ENCODE assay signal across 35 cellular contexts in genomic region chr12:122144885-122145284, GRCh38. TPM values are rescaled to one million over a fixed set of nuclear protein-coding genes. Genes with fewer than 3 reads are reported as not detected.
"Had no signal": no experiment of that assay in that cellular context is flagged by ENCODE, and none has a peak within 500 bp of the region (broad histone marks: within the 10 kb centered on the region; RNA-seq: fewer than 3 reads in every experiment).

No MANE protein-coding gene starts in this region.

- H3K27ac Mint-ChIP-seq: endodermal cell, nephron had no signal

- H3K79me2 ChIP-seq: hepatocyte had no signal

- H3K36me3 ChIP-seq: neural progenitor cell, ovary had no signal

- H3K4me3 Mint-ChIP-seq: endodermal cell; naive thymus-derived CD4-positive, alpha-beta T cell; nephron; neural progenitor cell; stimulated activated naive CD8-positive, alpha-beta T cell treated with anti-CD3 and anti-CD28 coated beads, Interleukin-15, amount 100 ng/mL, for 72 hours had no signal

- H3K4me3 ChIP-seq: dorsolateral prefrontal cortex, gastrocnemius medialis, heart left ventricle, hepatocyte, left lung, neural progenitor cell, ovary, smooth muscle cell, suprapubic skin, transverse colon, upper lobe of right lung, vagina had no signal

- H3K4me2 ChIP-seq: hepatocyte, neural progenitor cell, smooth muscle cell had no signal

- H3K27ac ChIP-seq: dorsolateral prefrontal cortex, epithelial cell of prostate, heart left ventricle, hepatocyte, left lung, neural progenitor cell, ovary, suprapubic skin, transverse colon, upper lobe of right lung, vagina had no signal

- FAIRE-seq: colon, kidney had no signal

- H3K9ac ChIP-seq: neural progenitor cell had no signal

- H3K27me3 Mint-ChIP-seq: naive thymus-derived CD4-positive, alpha-beta T cell; stimulated activated naive CD8-positive, alpha-beta T cell treated with anti-CD3 and anti-CD28 coated beads, Interleukin-15, amount 100 ng/mL, for 72 hours had no signal

- ATAC-seq: esophagus mucosa; gastrocnemius medialis; heart left ventricle; left lung; naive thymus-derived CD4-positive, alpha-beta T cell; sciatic nerve; stimulated activated naive CD8-positive, alpha-beta T cell treated with anti-CD3 and anti-CD28 coated beads, Interleukin-15, amount 100 ng/mL, for 72 hours; upper lobe of right lung had no signal

- H3K4me1 ChIP-seq: heart left ventricle, left lung, neural progenitor cell, suprapubic skin, transverse colon, upper lobe of right lung, vagina had no signal

- H3K9me3 Mint-ChIP-seq: naive thymus-derived CD4-positive, alpha-beta T cell; nephron; stimulated activated naive CD8-positive, alpha-beta T cell treated with anti-CD3 and anti-CD28 coated beads, Interleukin-15, amount 100 ng/mL, for 72 hours had no signal

- H3K4me1 Mint-ChIP-seq: nephron; neural progenitor cell; stimulated activated naive CD8-positive, alpha-beta T cell treated with anti-CD3 and anti-CD28 coated beads, Interleukin-15, amount 100 ng/mL, for 72 hours had no signal

- H3K27me3 ChIP-seq: dorsolateral prefrontal cortex, gastrocnemius medialis, hepatocyte, left lung, neural progenitor cell, ovary, suprapubic skin, transverse colon, upper lobe of right lung, vagina had no signal

- H2AFZ ChIP-seq: hepatocyte, neural progenitor cell had no signal

- H3K9me3 ChIP-seq: gastrocnemius medialis, heart left ventricle, left lung, ovary, suprapubic skin, transverse colon, upper lobe of right lung, vagina had no signal

- DNase-seq: dorsolateral prefrontal cortex; effector CD4-positive, alpha-beta T cell; endodermal cell; foreskin fibroblast; gastrocnemius medialis; heart left ventricle; kidney; left lung; mesendoderm; midbrain; naive thymus-derived CD4-positive, alpha-beta T cell; nucleus accumbens; ovary; stimulated activated CD4-positive, alpha-beta T cell treated with anti-CD3 and anti-CD28 coated beads, Interleukin-12 subunit alpha, Interleukin-12 subunit beta, amount 100 ng/mL, for 4 hours; stimulated activated CD4-positive, alpha-beta T cell treated with anti-CD3 and anti-CD28 coated beads, Interleukin-1b, Interleukin-23, amount 100 ng/mL, for 48 hours; stimulated activated CD4-positive, alpha-beta T cell treated with anti-CD3 and anti-CD28 coated beads, Interleukin-4, amount 100 ng/mL, for 1 hour; stimulated activated CD8-positive, alpha-beta memory T cell treated with anti-CD3 and anti-CD28 coated beads, Interleukin-4, amount 100 ng/mL, for 48 hours; stimulated activated naive CD4-positive, alpha-beta T cell; stimulated activated naive CD8-positive, alpha-beta T cell treated with anti-CD3 and anti-CD28 coated beads, Interleukin-15, amount 100 ng/mL, for 72 hours; transverse colon; upper lobe of right lung had no signal

RNA-seq across cellular contexts. Expression of gene IL31, which starts 29.1 kb away (rescaled TPM):
- total RNA-seq: dorsolateral prefrontal cortex; endodermal cell; esophagus mucosa; gastrocnemius medialis; glomerular endothelial cell; heart left ventricle; hepatocyte; kidney; left lung; lower leg skin; lung microvascular endothelial cell; mucosa of gallbladder; naive thymus-derived CD4-positive, alpha-beta T cell; ovary; sciatic nerve; smooth muscle cell; suprapubic skin; transverse colon; upper lobe of right lung; vagina had no signal
- polyA plus RNA-seq: heart left ventricle; hepatocyte; naive thymus-derived CD4-positive, alpha-beta T cell; ovary; smooth muscle cell had no signal

RNA-seq across cellular contexts. Expression of gene LRRC43, which starts 38.0 kb away (rescaled TPM):
- total RNA-seq: gastrocnemius medialis, smooth muscle cell, upper lobe of right lung, vagina had no signal
- polyA plus RNA-seq: naive thymus-derived CD4-positive, alpha-beta T cell had no signal

RNA-seq across cellular contexts. Expression of gene B3GNT4, which starts 58.6 kb away (rescaled TPM):
- total RNA-seq: gastrocnemius medialis, glomerular endothelial cell, heart left ventricle, sciatic nerve, smooth muscle cell had no signal
